ENCODE assay signal across 7 cellular contexts in the genomic region with DNA sequence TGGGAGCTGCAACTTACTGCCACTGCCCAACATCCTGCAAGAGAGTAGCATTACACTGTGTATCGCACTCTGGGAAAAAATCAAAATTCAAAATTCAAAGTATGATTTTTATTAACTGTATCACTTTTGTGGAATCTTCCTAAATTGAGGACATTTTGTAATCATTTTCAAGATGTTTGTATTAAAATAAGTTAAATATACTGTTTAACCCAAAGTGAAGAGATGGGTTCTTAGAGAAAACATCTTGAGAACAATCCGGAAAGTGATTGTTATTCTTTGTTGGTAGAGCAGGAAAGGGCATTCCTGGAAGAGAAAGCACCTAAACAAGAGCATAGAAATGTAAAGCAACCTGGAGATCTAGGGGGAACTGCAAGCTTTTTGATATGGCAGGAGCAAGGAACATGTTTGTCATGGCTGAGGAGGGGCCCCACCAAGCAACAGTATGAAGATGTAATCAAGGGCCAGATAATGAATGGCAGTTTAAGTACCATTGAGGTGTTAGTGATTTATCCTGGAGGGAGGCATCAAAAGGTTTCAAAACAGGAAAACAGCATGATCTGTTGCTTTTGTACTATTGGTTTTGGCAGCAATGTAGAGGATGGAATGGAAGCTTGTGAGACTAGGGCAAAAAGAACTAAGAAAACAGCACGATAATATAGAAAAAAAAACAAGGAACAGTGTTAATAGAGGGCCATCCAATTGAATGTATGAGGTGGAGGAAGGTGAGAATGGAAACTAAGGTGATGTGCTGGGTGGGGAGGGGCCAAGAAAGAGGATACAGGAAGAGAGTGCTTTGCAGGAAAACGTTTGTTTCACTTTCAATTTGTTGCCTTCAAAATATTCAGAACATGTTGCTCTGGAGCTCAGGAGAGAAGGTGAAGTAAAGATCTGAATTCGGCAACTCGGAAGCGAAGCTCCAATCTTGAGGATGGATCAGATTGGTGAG. TPM values are rescaled to one million over a fixed set of nuclear protein-coding genes. Genes with fewer than 3 reads are reported as not detected.
DNase-seq lines count a peak whose midpoint lies in the region; ATAC-seq, FAIRE-seq and TF ChIP-seq lines count a peak whose summit lies in the region.

No MANE protein-coding gene starts in this region.

- H3K4me3 ChIP-seq in right atrium auricular region (peak overlapping the region; percentile 22 to 38), skeletal muscle tissue (ENCODE audit: low read length in 3 of 3) (peak overlapping the region; percentile 54 to 71 (median 56))

- ATAC-seq in GM21737 (IDR thresholded peaks at IDR 0.05; ENCODE audit: unreplicated experiment), result peak; percentile 90

- H3K36me3 ChIP-seq in right atrium auricular region, result no peaks in the 10 kb centered on the region
- no peaks in the 10 kb centered on the region for H3K36me3 ChIP-seq in skeletal muscle tissue (ENCODE audit: control insufficient read depth in 3 of 3, insufficient read depth in 3 of 3, low read length in 3 of 3)

- H3K27me3 ChIP-seq in right atrium auricular region (no peaks in the 10 kb centered on the region), skeletal muscle tissue (ENCODE audit: control insufficient read depth in 3 of 3, insufficient read depth in 3 of 3, low read length in 3 of 3) (no peaks in the 10 kb centered on the region)

- no peak overlapping the region for H3K27ac ChIP-seq in right atrium auricular region
- no peak overlapping the region for H3K27ac ChIP-seq in skeletal muscle tissue (ENCODE audit: low read depth, low read length)

- TF ChIP-seq CTCF in right atrium auricular region (IDR thresholded peaks at IDR 0.05), result no peak

- TF ChIP-seq POLR2A in GM12891 (IDR thresholded peaks at IDR 0.05; ENCODE audit: low read depth, low read length), result no peak

- H3K9me3 ChIP-seq in right atrium auricular region (no peaks in the 10 kb centered on the region), skeletal muscle tissue (ENCODE audit: control insufficient read depth in 3 of 3, low read length in 3 of 3) (no peaks in the 10 kb centered on the region)

- DNase-seq in GM12891 (ENCODE audit: insufficient read length, low spot score) (no peak), LHCN-M2 (ENCODE audit: low read depth) (peak; percentile 22), right atrium auricular region (ENCODE audit: low spot score) (no peak), NCI-H1048 (lab: John Stamatoyannopoulos, UW) (no peak)
- peak; percentile 22 for DNase-seq in activated T-cell treated with anti-CD3 and anti-CD28 coated beads, Interleukin-2, amount 50 U/mL, for 1 hour

- peak overlapping the region in 2 of 3 donors; percentile 8 to 27 for H3K9ac ChIP-seq in skeletal muscle tissue (ENCODE audit: low read depth in 1 of 3, low read length in 3 of 3)

- peaks cover 0 to 5% of the 10 kb centered on the region in 2 donors for H3K4me1 ChIP-seq in right atrium auricular region
- peaks cover 0 to 6% (median 3%) of the 10 kb centered on the region in 3 donors for H3K4me1 ChIP-seq in skeletal muscle tissue (ENCODE audit: control insufficient read depth in 3 of 3, insufficient read depth in 3 of 3, low read length in 3 of 3)

- FAIRE-seq in GM12891 (lab: Jason Lieb, UNC), result peak; percentile 88

TF ChIP-seq in GM12891, 5 proteins besides CTCF, POLR2A, EP300 and RAD21:
- TF ChIP-seq SPI1 (IDR thresholded peaks at IDR 0.05; ENCODE audit: low read depth, low read length) (no peak), TAF1 (IDR thresholded peaks at IDR 0.05; ENCODE audit: low read depth, low read length) (no peak), PAX5 (IDR thresholded peaks at IDR 0.05; ENCODE audit: insufficient read depth, low read length, severe bottlenecking) (no peak), POLR2AphosphoS5 (IDR thresholded peaks at IDR 0.05; ENCODE audit: low read depth, low read length) (no peak), POU2F2 (IDR thresholded peaks at IDR 0.05; ENCODE audit: low read depth, low read length) (no peak)
TF ChIP-seq in GM12891: peak in this region for 0.

RNA-seq across cellular contexts. Expression of a gene that starts 14.2 kb away (rescaled TPM):
- polyA plus RNA-seq in GM12891 (2012; ENCODE audit: low read depth, missing spikeins), result 22.1 TPM
- 71.4 and 80.1 TPM in 2 replicates for total RNA-seq in LHCN-M2 (2014; rRNA removed)
- polyA plus RNA-seq in LHCN-M2 (2012), result 54.6 TPM
- total RNA-seq in right atrium auricular region, result 10 to 100 TPM; 25.8 to 33.4 TPM
- total RNA-seq in skeletal muscle tissue, result 48.5 TPM

RNA-seq across cellular contexts. Expression of a gene that starts 38.5 kb away (rescaled TPM):
- 0.13 TPM for polyA plus RNA-seq in GM12891 (2012; ENCODE audit: low read depth, missing spikeins)
- total RNA-seq in LHCN-M2 (2014; rRNA removed) (35.2 and 69.7 TPM in 2 replicates), right atrium auricular region (100 to 1,000 TPM in 1 of 2 donors, 10 to 100 TPM in 1; 85.3 to 152 TPM), skeletal muscle tissue (34.4 TPM)
- 19.2 TPM for polyA plus RNA-seq in LHCN-M2 (2012)

Comparison
In these comparisons a context has a peak if more than half of its experiments do, and no peak if none do; other contexts are left out.
1. DNase-seq: peak in LHCN-M2 (single experiment) and activated T-cell treated with anti-CD3 and anti-CD28 coated beads, Interleukin-2, amount 50 U/mL, for 1 hour (single experiment); none in GM12891 (single experiment), right atrium auricular region (single experiment) and NCI-H1048 (single experiment).